In genomic region chr9:6735422-6735821, GRCh38 we compare ENCODE assay signal across 20 cellular contexts. TPM values are rescaled to one million over a fixed set of nuclear protein-coding genes. Genes with fewer than 3 reads are reported as not detected.
A peak's percentile ranks its signal among the peaks of the same experiment; 100 is the strongest.
DNase-seq lines count a peak whose midpoint lies in the region; ATAC-seq and TF ChIP-seq lines count a peak whose summit lies in the region.
"Had no signal": no experiment of that assay in that cellular context is flagged by ENCODE, and none has a peak within 500 bp of the region (broad histone marks: within the 10 kb centered on the region; RNA-seq: fewer than 3 reads in every experiment).

No MANE protein-coding gene starts in this region.

- TF ChIP-seq CTCF in RWPE2 (IDR thresholded peaks at IDR 0.05; ENCODE audit: poor library complexity, severe bottlenecking) = no peak
- TF ChIP-seq CTCF in neural crest cell (conservative IDR thresholded peaks at IDR 0.05) = no peak

- no peak overlapping the region for H3K4me3 Mint-ChIP-seq in central memory CD8-positive, alpha-beta T cell
- H3K4me3 Mint-ChIP-seq in neural crest cell = no peak overlapping the region
- H3K4me3 Mint-ChIP-seq: CD14-positive monocyte; CD4-positive, alpha-beta T cell; CD8-positive, alpha-beta memory T cell had no signal

- H3K4me1 ChIP-seq in RWPE2 (ENCODE audit: insufficient read depth, poor library complexity, severe bottlenecking) = no peaks in the 10 kb centered on the region
- H3K4me1 ChIP-seq: A549, BE2C had no signal

- peaks cover 1% of the 10 kb centered on the region for H3K36me3 Mint-ChIP-seq in central memory CD8-positive, alpha-beta T cell (ENCODE audit: insufficient read depth)
- H3K36me3 Mint-ChIP-seq in neural crest cell (ENCODE audit: low read depth) = no peaks in the 10 kb centered on the region
- H3K36me3 Mint-ChIP-seq: CD14-positive monocyte; CD8-positive, alpha-beta memory T cell had no signal

- no peaks in the 10 kb centered on the region for H3K9me3 ChIP-seq in RWPE2 (ENCODE audit: severe bottlenecking)
- H3K9me3 ChIP-seq: A549, BE2C had no signal

- ATAC-seq in RWPE2 (ENCODE audit: low read depth) = no peak
- ATAC-seq in central memory CD8-positive, alpha-beta T cell (replicated peaks; ENCODE audit: extremely low read depth, poor library complexity, severe bottlenecking) = no peak
- ATAC-seq: A549 had no signal

- DNase-seq in RWPE2 (ENCODE audit: low spot score) (peak; percentile 4), neural crest cell (ENCODE audit: low read depth, low spot score) (no peak), NCI-H510A treated with DMSO at 0.1 percent for 48 hours (lab: John Stamatoyannopoulos, UW) (no peak), OCI-M2 (lab: John Stamatoyannopoulos, UW; ENCODE audit: unreplicated experiment) (no peak)
- no peak for DNase-seq in central memory CD8-positive, alpha-beta T cell (ENCODE audit: low spot score in 2 of 2)
- no peak for DNase-seq in effector CD4-positive, alpha-beta T cell
- DNase-seq: 8988T; ACHN; AML-193; BE2C; CD4-positive, alpha-beta T cell; CD8-positive, alpha-beta memory T cell; DMS53; DND-41; GM23248; H7; HCEC 1CT had no signal

- no peaks in the 10 kb centered on the region for H3K9me3 Mint-ChIP-seq in central memory CD8-positive, alpha-beta T cell
- no peaks in the 10 kb centered on the region for H3K9me3 Mint-ChIP-seq in neural crest cell
- H3K9me3 Mint-ChIP-seq: CD4-positive, alpha-beta T cell; CD8-positive, alpha-beta memory T cell had no signal

- H3K4me3 ChIP-seq in RWPE2 (ENCODE audit: severe bottlenecking) = no peak overlapping the region
- H3K4me3 ChIP-seq: A549; BLaER1 treated with 17β-estradiol and CSF1 and Interleukin-3, amounts not matched to agents 10 nM and 100 nM; GM23248 had no signal

- peak overlapping the region; percentile 14 for H3K27ac Mint-ChIP-seq in central memory CD8-positive, alpha-beta T cell (ENCODE audit: low read depth)
- H3K27ac Mint-ChIP-seq in neural crest cell (ENCODE audit: unreplicated experiment) = peak overlapping the region; percentile 7
- H3K27ac Mint-ChIP-seq: CD14-positive monocyte; CD4-positive, alpha-beta T cell; CD8-positive, alpha-beta memory T cell had no signal

- no peaks in the 10 kb centered on the region for H3K27me3 ChIP-seq in RWPE2 (ENCODE audit: insufficient read depth, poor library complexity, severe bottlenecking)
- H3K27me3 ChIP-seq: BE2C; BLaER1 treated with 17β-estradiol and CSF1 and Interleukin-3, amounts not matched to agents 10 nM and 100 nM had no signal

- no peaks in the 10 kb centered on the region for H3K27me3 Mint-ChIP-seq in central memory CD8-positive, alpha-beta T cell
- no peaks in the 10 kb centered on the region for H3K27me3 Mint-ChIP-seq in neural crest cell (ENCODE audit: low read depth)
- H3K27me3 Mint-ChIP-seq: CD4-positive, alpha-beta T cell; CD8-positive, alpha-beta memory T cell had no signal

- H3K36me3 ChIP-seq in RWPE2 (ENCODE audit: low read depth) = no peaks in the 10 kb centered on the region
- H3K36me3 ChIP-seq: BE2C; BLaER1 treated with 17β-estradiol and CSF1 and Interleukin-3, amounts not matched to agents 10 nM and 100 nM had no signal

- no peaks in the 10 kb centered on the region for H3K4me1 Mint-ChIP-seq in central memory CD8-positive, alpha-beta T cell
- no peaks in the 10 kb centered on the region for H3K4me1 Mint-ChIP-seq in neural crest cell
- H3K4me1 Mint-ChIP-seq: CD14-positive monocyte; CD8-positive, alpha-beta memory T cell had no signal

- no peak overlapping the region for H3K27ac ChIP-seq in RWPE2 (ENCODE audit: poor library complexity, severe bottlenecking)
- H3K27ac ChIP-seq: A549; BLaER1 treated with 17β-estradiol and CSF1 and Interleukin-3, amounts not matched to agents 10 nM and 100 nM; GM23248 had no signal

RNA-seq across cellular contexts. Expression of gene KDM4C, which starts 22.4 kb away (rescaled TPM):
- 9.4 and 11.2 TPM in 2 replicates for total RNA-seq in neural crest cell
